In the genomic region with DNA sequence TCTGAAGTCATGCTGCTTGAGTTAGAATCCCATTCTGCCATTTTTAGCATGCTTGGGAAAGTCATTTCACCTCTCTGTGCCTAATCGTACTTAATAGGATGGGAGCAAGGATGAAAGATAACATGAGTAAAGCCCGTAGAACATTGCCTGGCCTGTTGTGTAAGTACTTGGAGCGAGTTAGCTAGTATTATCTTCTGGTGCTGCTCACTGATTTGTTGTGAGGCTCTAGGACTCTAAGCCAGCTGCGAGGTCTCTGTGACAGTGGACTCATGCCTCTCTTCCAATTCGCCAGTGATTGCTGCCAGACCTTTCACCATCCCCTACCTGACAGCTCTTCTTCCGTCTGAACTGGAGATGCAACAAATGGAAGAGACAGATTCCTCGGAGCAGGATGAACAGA, we compare ENCODE assay signal across 25 cellular contexts.
"Had no signal": no experiment of that assay in that cellular context is flagged by ENCODE, and none has a peak within 500 bp of the region (broad histone marks: within the 10 kb centered on the region; RNA-seq: fewer than 3 reads in every experiment).

No MANE protein-coding gene starts in this region.

- H3K27ac ChIP-seq: VCaP had no signal

- DNase-seq: activated B cell treated with CpG ODN at 0.5 μM for 24 hours; activated CD4-positive, alpha-beta memory T cell treated with anti-CD3 and anti-CD28 coated beads for 36 hours; activated CD4-positive, alpha-beta T cell treated with anti-CD3 and anti-CD28 coated beads for 4 hours; activated CD4-positive, alpha-beta T cell treated with anti-CD3 and anti-CD28 coated beads, Interleukin-2, amount 50 U/mL, for 1 hour; activated CD4-positive, CD25-positive, alpha-beta regulatory T cell treated with anti-CD3 and anti-CD28 coated beads, Interleukin-2, amount 50 U/mL, for 72 hours; activated CD8-positive, alpha-beta memory T cell treated with anti-CD3 and anti-CD28 coated beads, Interleukin-2, amount 50 U/mL, for 4 hours; activated gamma-delta T cell treated with Interleukin-2 at 50 U/mL for 16 hours; activated naive CD4-positive, alpha-beta T cell treated with anti-CD3 and anti-CD28 coated beads for 36 hours; activated naive CD8-positive, alpha-beta T cell treated with anti-CD3 and anti-CD28 coated beads, Interleukin-2, amount 50 U/mL, for 24 hours; activated T-cell treated with anti-CD3 and anti-CD28 coated beads for 4 hours; activated T-cell treated with anti-CD3 and anti-CD28 coated beads, Interleukin-2, amount 50 U/mL, for 4 hours; anterior cingulate cortex; NCI-H1105; NCI-H1417 treated with DMSO at 0.1 percent for 48 hours; NCI-H187 treated with DMSO at 0.1 percent for 48 hours; NCI-H2081; NCI-H226; NCI-H524 treated with DMSO at 0.1 percent for 48 hours; SW 1271; T-helper 1 cell; T-helper 2 cell; T-helper 9 cell had no signal

- ATAC-seq: activated naive CD4-positive, alpha-beta T cell treated with anti-CD3 and anti-CD28 coated beads, Interleukin-2, amount 50 U/mL, for 72 hours; activated naive CD8-positive, alpha-beta T cell treated with anti-CD3 and anti-CD28 coated beads, Interleukin-2, amount 50 U/mL, for 24 hours; activated T-cell treated with anti-CD3 and anti-CD28 coated beads, Interleukin-2, amount 50 U/mL, for 4 hours; Panc1 had no signal
